7 cellular contexts compared by ENCODE assay signal in the genomic region with DNA sequence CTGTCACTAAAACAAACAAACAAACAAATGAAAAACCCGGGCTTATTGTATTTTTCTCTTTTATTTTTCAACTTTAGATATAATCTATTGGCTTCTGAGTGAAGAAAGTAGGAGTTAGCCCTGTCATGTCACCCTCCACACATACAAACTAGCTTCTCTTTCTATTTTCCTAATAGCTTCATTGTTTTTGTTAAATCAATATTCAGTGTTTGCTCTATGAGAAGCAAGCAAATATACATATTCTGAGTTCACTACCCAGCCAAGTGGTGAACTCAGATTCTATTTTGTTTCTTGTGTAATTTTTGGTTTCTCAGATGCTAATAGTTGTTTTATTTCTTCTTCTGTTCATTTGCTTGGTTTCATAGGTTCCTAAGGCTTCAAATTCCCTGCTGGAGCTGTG.
"Had no signal": no experiment of that assay in that cellular context is flagged by ENCODE, and none has a peak within 500 bp of the region (broad histone marks: within the 10 kb centered on the region; RNA-seq: fewer than 3 reads in every experiment).

No MANE protein-coding gene starts in this region.

- DNase-seq: GM23248, GOT3, H7, HFFc6, IMR-90, KG1 had no signal

- H3K27ac ChIP-seq: GM23248, HL-60 had no signal
